20 cellular contexts compared by ENCODE assay signal in genomic region chr1:54385727-54386022, GRCh38. TPM values are rescaled to one million over a fixed set of nuclear protein-coding genes. Genes with fewer than 3 reads are reported as not detected.
DNase-seq lines count a peak whose midpoint lies in the region; ATAC-seq, FAIRE-seq and TF ChIP-seq lines count a peak whose summit lies in the region.
"Had no signal": no experiment of that assay in that cellular context is flagged by ENCODE, and none has a peak within 500 bp of the region (broad histone marks: within the 10 kb centered on the region; RNA-seq: fewer than 3 reads in every experiment).

No MANE protein-coding gene starts in this region.

- H3K27ac ChIP-seq in HepG2 (ENCODE audit: extremely low read length, insufficient read depth, low read length): no peak overlapping the region
- H3K27ac ChIP-seq in right lobe of liver: no peak overlapping the region
- H3K27ac ChIP-seq in colonic mucosa: peak overlapping the region; percentile 72
- peak overlapping the region; percentile 46 for H3K27ac ChIP-seq in vagina
- H3K27ac ChIP-seq: HL-60, KMS-11, WERI-Rb-1 had no signal

- H3K27me3 ChIP-seq in HepG2 (ENCODE audit: control insufficient read depth in 1 of 2, insufficient read depth in 2 of 2, low read length in 2 of 2) (no peaks in the 10 kb centered on the region), right lobe of liver (no peaks in the 10 kb centered on the region), colonic mucosa (no peaks in the 10 kb centered on the region), vagina (no peaks in the 10 kb centered on the region)

- no peak for TF ChIP-seq RAD21 in HepG2 (CRISPR knock-in tag; IDR thresholded peaks at IDR 0.05)

- no peaks in the 10 kb centered on the region for H3K27me3 Mint-ChIP-seq in natural killer cell (ENCODE audit: low read depth in 2 of 2)

- peak overlapping the region; percentile 27 to 77 for H3K27ac Mint-ChIP-seq in natural killer cell

- intact Hi-C loops in HepG2 (cut with micrococcal nuclease; ENCODE audit: unreplicated experiment): no loop called here
- intact Hi-C loops in right lobe of liver (cut with DNase I): no loop called here
- intact Hi-C loops in colonic mucosa (cut with DNase I): no loop called here
- intact Hi-C loops in natural killer cell (cut with micrococcal nuclease): no loop called here
- intact Hi-C loops in vagina (cut with DNase I): no loop called here
- intact Hi-C loops in mucosa of descending colon (cut with DNase I, micrococcal nuclease): no loop called here

- no TSS peak for BruUV-seq in HepG2 (replicated peaks; lab: Mats Ljungman, UMichigan)

- H3K9ac ChIP-seq in HepG2 (ENCODE audit: insufficient read depth, low read depth, low read length) (no peak overlapping the region), colonic mucosa (ENCODE audit: low read depth in 2 of 2, low read length in 2 of 2) (peak overlapping the region in 1 of 2 donors; percentile 57)
- H3K9ac ChIP-seq: KMS-11 had no signal

- H3K4me1 ChIP-seq in HepG2 (ENCODE audit: insufficient read depth, low read length) (peaks cover 32% of the 10 kb centered on the region), right lobe of liver (peaks cover 0 to 23% (median 5%) of the 10 kb centered on the region in 4 donors), colonic mucosa (peaks cover 6% of the 10 kb centered on the region), vagina (peaks cover 60% of the 10 kb centered on the region), mucosa of descending colon (ENCODE audit: low read depth) (peaks cover 16% of the 10 kb centered on the region)

- H3K4me3 ChIP-seq in HepG2 (replicated peaks in 1 of 3; ENCODE audit: insufficient read depth in 1 of 3, low read depth in 2 of 3, low read length in 3 of 3) (no peak overlapping the region), right lobe of liver (no peak overlapping the region), colonic mucosa (no peak overlapping the region), vagina (no peak overlapping the region), mucosa of descending colon (no peak overlapping the region)
- H3K4me3 ChIP-seq: GM12878, smooth muscle cell had no signal

- CTCF ChIA-PET in HepG2 (lab: Yijun Ruan, JAX; ENCODE audit: low intra/inter-chr PET ratio, low total read pairs): no interaction called here

- 87% methylated on average over 3 of the region's 3 CpGs for WGBS in HepG2 (ENCODE audit: low lambda C conversion rate)
- WGBS in right lobe of liver (ENCODE audit: insufficient coverage, low coverage, low lambda C conversion rate, missing lambda C conversion rate): 78% methylated on average over 3 of the region's 3 CpGs

- no peaks in the 10 kb centered on the region for H3K9me3 Mint-ChIP-seq in natural killer cell

- H3K36me3 Mint-ChIP-seq in natural killer cell: peaks cover 7% of the 10 kb centered on the region

- POLR2A ChIA-PET in HepG2 (lab: Yijun Ruan, JAX): no interaction called here

- TF ChIP-seq EP300 in HepG2 (IDR thresholded peaks at IDR 0.05; ENCODE audit: low read depth in 2 of 2, low read length in 2 of 2): no peak
- no peak for TF ChIP-seq EP300 in HepG2 (CRISPR knock-in tag; IDR thresholded peaks at IDR 0.05; ENCODE audit: borderline replicate concordance)

- in situ Hi-C loops in HepG2 (cut with HindIII; ENCODE audit: extremely low pct_ligation_motif_present, low pct_unique_long_range_greater_than_20kb): no loop called here

- ATAC-seq in HepG2 (no peak), right lobe of liver (no peak), natural killer cell (no peak), mucosa of descending colon (no peak), HG03159 (IDR thresholded peaks at IDR 0.05; ENCODE audit: unreplicated experiment) (no peak)
- ATAC-seq: GM12878 had no signal

- H3K4me2 ChIP-seq in HepG2 (ENCODE audit: low read depth, low read length): no peak overlapping the region
- H3K4me2 ChIP-seq: KMS-11, smooth muscle cell had no signal

- peaks cover 3 to 6% of the 10 kb centered on the region in 2 experiments; a peak in 3 of 5 replicates for H3K36me3 ChIP-seq in HepG2 (replicated peaks in 1 of 2; ENCODE audit: control insufficient read depth in 1 of 2, insufficient read depth in 2 of 2, low read length in 2 of 2)
- H3K36me3 ChIP-seq in right lobe of liver: no peaks in the 10 kb centered on the region
- no peaks in the 10 kb centered on the region for H3K36me3 ChIP-seq in colonic mucosa
- H3K36me3 ChIP-seq in vagina: no peaks in the 10 kb centered on the region
- peaks cover 4% of the 10 kb centered on the region for H3K36me3 ChIP-seq in mucosa of descending colon (ENCODE audit: low read depth)

- no peak for FAIRE-seq in HepG2 (lab: Jason Lieb, UNC)
- FAIRE-seq: GM12878 had no signal

- TF ChIP-seq POLR2A in HepG2 (IDR thresholded peaks at IDR 0.05; ENCODE audit: insufficient read depth in 1 of 2, low read depth in 2 of 2, low read length in 2 of 2): no peak
- TF ChIP-seq POLR2A in right lobe of liver (IDR thresholded peaks at IDR 0.05): no peak
- TF ChIP-seq POLR2A in vagina (IDR thresholded peaks at IDR 0.05): no peak

- peaks cover 8% of the 10 kb centered on the region for H3K79me2 ChIP-seq in HepG2 (ENCODE audit: insufficient read depth, low read length)

- peak overlapping the region; percentile 2 for H3K4me3 Mint-ChIP-seq in natural killer cell

- H4K20me1 ChIP-seq in HepG2 (ENCODE audit: insufficient read depth, low read length): no peaks in the 10 kb centered on the region

- H3K4me1 Mint-ChIP-seq in natural killer cell: peaks cover 77 to 84% of the 10 kb centered on the region in 2 donors

- H2AFZ ChIP-seq in HepG2 (ENCODE audit: low read length): no peak overlapping the region

- no peaks in the 10 kb centered on the region for H3K9me3 ChIP-seq in HepG2 (ENCODE audit: low read length)
- no peaks in the 10 kb centered on the region for H3K9me3 ChIP-seq in right lobe of liver
- H3K9me3 ChIP-seq in colonic mucosa: no peaks in the 10 kb centered on the region
- no peaks in the 10 kb centered on the region for H3K9me3 ChIP-seq in vagina
- H3K9me3 ChIP-seq in mucosa of descending colon: no peaks in the 10 kb centered on the region

- TF ChIP-seq CTCF in HepG2 (CRISPR knock-in tag; IDR thresholded peaks at IDR 0.05) (no peak), right lobe of liver (IDR thresholded peaks at IDR 0.05) (no peak), colonic mucosa (IDR thresholded peaks at IDR 0.05) (no peak), natural killer cell (IDR thresholded peaks at IDR 0.05) (no peak), vagina (IDR thresholded peaks at IDR 0.05) (no peak), mucosa of descending colon (IDR thresholded peaks at IDR 0.05) (no peak)

- DNase-seq in HepG2 (ENCODE audit: low spot score) (no peak), right lobe of liver (no peak), colonic mucosa (no peak), natural killer cell (no peak), vagina (ENCODE audit: extremely low spot score in 2 of 2) (no peak), HuH-7.5 (ENCODE audit: low spot score) (no peak), mucosa of descending colon (no peak)
- DNase-seq: ACHN; activated effector memory CD4-positive, alpha-beta T cell treated with anti-CD3 and anti-CD28 coated beads, Interleukin-2, amount 50 U/mL, for 16 hours; cortex of kidney; midbrain; NCI-H1105 treated with DMSO at 0.1 percent for 48 hours; NCI-H2171; stimulated activated naive CD4-positive, alpha-beta T cell treated with Interleukin-2 at 50 U/mL for 16 hours; WERI-Rb-1 had no signal

TF ChIP-seq in HepG2, 621 proteins besides CTCF, POLR2A, EP300 and RAD21:
- no peak for TF ChIP-seq ZNF552 (CRISPR knock-in tag; IDR thresholded peaks at IDR 0.05; ENCODE audit: borderline replicate concordance)
- TF ChIP-seq MED1 (CRISPR knock-in tag; IDR thresholded peaks at IDR 0.05): no peak
- TF ChIP-seq ZNF629 (CRISPR knock-in tag; conservative IDR thresholded peaks at IDR 0.05): peak; percentile 90

RNA-seq across cellular contexts. Expression of gene SSBP3, which starts 20.5 kb away (rescaled TPM):
- total RNA-seq in HepG2 (2016; rRNA removed; fragmentation: Illumina TruSeq; extraction: Trizol): 7.5 and 8.5 TPM in 2 replicates
- 2.4 and 2.6 TPM in 2 replicates for total RNA-seq in HepG2 (2016; cell fraction: cytosol; rRNA removed; fragmentation: Illumina TruSeq; extraction: Trizol; ENCODE audit: low read depth)
- total RNA-seq in HepG2 (2016; cell fraction: insoluble cytoplasmic fraction; rRNA removed; fragmentation: Illumina TruSeq; extraction: Trizol): 5.0 and 9.0 TPM in 2 replicates
- 6.8 and 7.0 TPM in 2 replicates for total RNA-seq in HepG2 (2016; cell fraction: membrane; rRNA removed; fragmentation: Illumina TruSeq; extraction: Trizol)
- 5.3 and 6.3 TPM in 2 replicates for total RNA-seq in HepG2 (2016; cell fraction: nucleus; rRNA removed; fragmentation: Illumina TruSeq; extraction: Trizol)
- polyA plus RNA-seq in HepG2 (2011; rRNA removed): 17.6 and 19.0 TPM in 2 replicates
- polyA plus RNA-seq in HepG2 (2011; cell fraction: cytosol; rRNA removed): 9.4 and 10.6 TPM in 2 replicates
- polyA plus RNA-seq in HepG2 (2011; cell fraction: nucleus; rRNA removed): 24.9 and 30.2 TPM in 2 replicates
- 22.3 and 30.4 TPM in 2 replicates for polyA plus RNA-seq in HepG2 (2012)
- 6.1 and 8.0 TPM in 2 replicates for polyA plus RNA-seq in HepG2 (2016; cell fraction: cytosol; fragmentation: Illumina TruSeq; extraction: Trizol; ENCODE audit: low read depth)
- polyA plus RNA-seq in HepG2 (2016; cell fraction: insoluble cytoplasmic fraction; fragmentation: Illumina TruSeq; extraction: Trizol; ENCODE audit: low read depth): 20.5 and 26.0 TPM in 2 replicates
- polyA plus RNA-seq in HepG2 (2016; cell fraction: membrane; fragmentation: Illumina TruSeq; extraction: Trizol; ENCODE audit: low read depth): 15.7 and 18.4 TPM in 2 replicates
- polyA plus RNA-seq in HepG2 (2016; cell fraction: nucleus; fragmentation: Illumina TruSeq; extraction: Trizol; ENCODE audit: insufficient read depth, low read depth): 25.5 and 27.3 TPM in 2 replicates
- polyA minus RNA-seq in HepG2 (2011; rRNA and poly(A)+ RNA removed; ENCODE audit: low replicate concordance): 10.9 and 15.9 TPM in 2 replicates
- polyA minus RNA-seq in HepG2 (2011; cell fraction: cytosol; rRNA and poly(A)+ RNA removed): 6.2 and 9.2 TPM in 2 replicates
- 6.8 and 9.6 TPM in 2 replicates for polyA minus RNA-seq in HepG2 (2011; cell fraction: nucleus; rRNA and poly(A)+ RNA removed)
- total RNA-seq in right lobe of liver: 10 to 100 TPM; 19.4 to 34.1 (median 24.4) TPM
- 10 to 100 TPM; 63.8 to 76.5 TPM for total RNA-seq in colonic mucosa
- total RNA-seq in natural killer cell: 100 to 1,000 TPM; 162 to 224 (median 164) TPM
- 70.7 TPM for total RNA-seq in vagina
- 10 to 100 TPM; 77.8 to 85.1 (median 82.0) TPM for total RNA-seq in mucosa of descending colon

Comparison
In these comparisons a context has a peak if more than half of its experiments do, and no peak if none do; other contexts are left out.
1. H3K27ac ChIP-seq: peak in colonic mucosa (single experiment) and vagina (single experiment); none in HepG2 (single experiment) and right lobe of liver (0 of 3).